1 cellular context compared by ENCODE assay signal in genomic region chr10:50624866-50625491, GRCh38.
A peak's percentile ranks its signal among the peaks of the same experiment; 100 is the strongest.
TF ChIP-seq lines count a peak whose summit lies in the region.

No MANE protein-coding gene starts in this region.

TF ChIP-seq in HepG2, 621 proteins besides CTCF, POLR2A, EP300 and RAD21 (continued from another document and continues in another):
- TF ChIP-seq ZBTB4 (CRISPR knock-in tag; IDR thresholded peaks at IDR 0.05; ENCODE audit: borderline replicate concordance) (no peak), ZNF431 (CRISPR knock-in tag; IDR thresholded peaks at IDR 0.05; ENCODE audit: borderline replicate concordance, low read depth) (peak; percentile 80; the same call in 1 of the 2 replicates), ARID3A (IDR thresholded peaks at IDR 0.05; ENCODE audit: low read depth, low read length) (peak; percentile 11; the same call in 1 of the 2 replicates), ZNF496 (CRISPR knock-in tag; IDR thresholded peaks at IDR 0.05; ENCODE audit: insufficient replicate concordance) (no peak), ZSCAN9 (CRISPR knock-in tag; IDR thresholded peaks at IDR 0.05; ENCODE audit: borderline replicate concordance) (peak; percentile 45; the same call in 1 of the 2 replicates), ZNF766 (CRISPR knock-in tag; IDR thresholded peaks at IDR 0.05; ENCODE audit: borderline replicate concordance) (0 out of 2 replicates have a peak, but pooled peaks have one; percentile 11), TCF7L2 (IDR thresholded peaks at IDR 0.05; ENCODE audit: low read depth, low read length) (no peak), ZNF142 (CRISPR knock-in tag; IDR thresholded peaks at IDR 0.05) (peak; percentile 72; the same call in 1 of the 2 replicates), ZNF780A (CRISPR knock-in tag; IDR thresholded peaks at IDR 0.05) (no peak; the same call in 1 of the 2 replicates), BRCA1 (CRISPR knock-in tag; IDR thresholded peaks at IDR 0.05) (0 out of 2 replicates have a peak, but pooled peaks have one; percentile 21), ASH2L (IDR thresholded peaks at IDR 0.05; ENCODE audit: insufficient read length, low read depth, low read length) (peak; percentile 83), RORA (CRISPR knock-in tag; IDR thresholded peaks at IDR 0.05) (no peak), SNAPC5 (CRISPR knock-in tag; IDR thresholded peaks at IDR 0.05; ENCODE audit: borderline replicate concordance) (0 out of 2 replicates have a peak, but pooled peaks have one; percentile 7), CEBPB (IDR thresholded peaks at IDR 0.05; ENCODE audit: borderline replicate concordance, low read depth, low read length) (no peak), ZNF737 (CRISPR knock-in tag; IDR thresholded peaks at IDR 0.05; ENCODE audit: borderline replicate concordance) (no peak), ZNF574 (CRISPR knock-in tag; IDR thresholded peaks at IDR 0.05) (peak; percentile 77; the same call in 1 of the 2 replicates), MEF2D (CRISPR knock-in tag; IDR thresholded peaks at IDR 0.05) (0 out of 2 replicates have a peak, but pooled peaks have one; percentile 37), TERF1 (CRISPR knock-in tag; IDR thresholded peaks at IDR 0.05) (peak; percentile 9; the same call in 1 of the 2 replicates), ZFY (CRISPR knock-in tag; IDR thresholded peaks at IDR 0.05) (peak; percentile 81), ZGPAT (CRISPR knock-in tag; IDR thresholded peaks at IDR 0.05) (peak; percentile 58), ZBTB14 (CRISPR knock-in tag; IDR thresholded peaks at IDR 0.05) (peak; percentile 16; the same call in 1 of the 2 replicates), ZBTB26 (CRISPR knock-in tag; IDR thresholded peaks at IDR 0.05; ENCODE audit: borderline replicate concordance) (peak; percentile 41; the same call in 1 of the 2 replicates), MAFK (conservative IDR thresholded peaks at IDR 0.05 in 1 of 2, IDR thresholded peaks at IDR 0.05 in 1 of 2; ENCODE audit: low read length in 2 of 2) (no peak), USF2 (IDR thresholded peaks at IDR 0.05; ENCODE audit: low read depth, low read length) (peak; percentile 63), USF2 (CRISPR knock-in tag; IDR thresholded peaks at IDR 0.05; ENCODE audit: borderline replicate concordance) (peak; percentile 70), ZBTB44 (CRISPR knock-in tag; IDR thresholded peaks at IDR 0.05) (no peak), ZNF678 (CRISPR knock-in tag; IDR thresholded peaks at IDR 0.05) (no peak), ZSCAN25 (CRISPR knock-in tag; IDR thresholded peaks at IDR 0.05) (0 out of 2 replicates have a peak, but pooled peaks have one; percentile 8)
